ENCODE assay signal across 14 cellular contexts in the genomic region with DNA sequence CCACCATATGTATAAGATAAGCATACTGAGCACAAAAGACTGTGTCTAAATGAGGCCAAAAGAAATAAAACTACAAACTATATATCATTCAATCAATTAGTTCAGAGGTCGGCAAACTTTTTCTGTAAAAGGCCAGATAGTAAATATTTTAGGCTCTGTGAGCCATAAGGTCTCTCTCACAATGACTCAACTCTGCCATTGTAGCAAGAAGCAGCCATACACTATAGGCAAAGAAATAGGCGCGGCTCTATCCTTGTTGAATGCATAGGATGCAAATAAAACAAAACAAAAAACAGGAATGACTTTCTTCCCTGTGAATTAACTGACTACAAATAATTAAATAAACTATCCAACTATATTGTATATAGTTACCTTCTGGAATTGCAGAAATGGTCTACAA. TPM values are rescaled to one million over a fixed set of nuclear protein-coding genes. Genes with fewer than 3 reads are reported as not detected.
A peak's percentile ranks its signal among the peaks of the same experiment; 100 is the strongest.
DNase-seq lines count a peak whose midpoint lies in the region; ATAC-seq and TF ChIP-seq lines count a peak whose summit lies in the region.
"Had no signal": no experiment of that assay in that cellular context is flagged by ENCODE, and none has a peak within 500 bp of the region (broad histone marks: within the 10 kb centered on the region; RNA-seq: fewer than 3 reads in every experiment).

No MANE protein-coding gene starts in this region.

- peak; percentile 52 for ATAC-seq in GM18502 (IDR thresholded peaks at IDR 0.05; ENCODE audit: poor library complexity, unreplicated experiment)
- 0 out of 3 replicates have a peak, but pooled peaks have one; percentile 35 for ATAC-seq in RWPE2 (ENCODE audit: low read depth)
- no peak for ATAC-seq in GM19452 (IDR thresholded peaks at IDR 0.05; ENCODE audit: unreplicated experiment)
- ATAC-seq in HG02763 (IDR thresholded peaks at IDR 0.05; ENCODE audit: unreplicated experiment): no peak

- H3K4me1 Mint-ChIP-seq in activated CD4-positive, alpha-beta memory T cell treated with anti-CD3 and anti-CD28 coated beads, Interleukin-2, amount 10 ng/mL, durations not matched to agents 7 days and 5 days: peaks cover 11% of the 10 kb centered on the region
- H3K4me1 Mint-ChIP-seq: CD8-positive, alpha-beta memory T cell; H9 had no signal

- H4K20me1 ChIP-seq in Karpas-422 (ENCODE audit: insufficient read depth, low read depth, low read length): no peaks in the 10 kb centered on the region

- peaks cover 6% of the 10 kb centered on the region for H3K27me3 Mint-ChIP-seq in activated CD4-positive, alpha-beta memory T cell treated with anti-CD3 and anti-CD28 coated beads, Interleukin-2, amount 10 ng/mL, durations not matched to agents 7 days and 5 days

- H3K79me2 ChIP-seq in Karpas-422 (ENCODE audit: low read length): no peaks in the 10 kb centered on the region

- no peaks in the 10 kb centered on the region for H3K36me3 Mint-ChIP-seq in activated CD4-positive, alpha-beta memory T cell treated with anti-CD3 and anti-CD28 coated beads, Interleukin-2, amount 10 ng/mL, durations not matched to agents 7 days and 5 days (ENCODE audit: low read depth)
- H3K36me3 Mint-ChIP-seq: CD4-positive, CD25-positive, alpha-beta regulatory T cell; CD8-positive, alpha-beta memory T cell had no signal

- H3K4me3 ChIP-seq in Karpas-422 (ENCODE audit: low read length) (no peak overlapping the region), RWPE2 (ENCODE audit: severe bottlenecking) (no peak overlapping the region), epithelial cell of esophagus (ENCODE audit: low read length) (no peak overlapping the region)

- peak; percentile 26 for DNase-seq in Karpas-422
- no peak for DNase-seq in RWPE2 (ENCODE audit: low spot score)
- peak; percentile 63 for DNase-seq in epithelial cell of esophagus (ENCODE audit: low read depth)
- DNase-seq in activated CD4-positive, alpha-beta memory T cell treated with anti-CD3 and anti-CD28 coated beads, Interleukin-2, amount 10 ng/mL, durations not matched to agents 7 days and 5 days: no peak
- DNase-seq: BE2C; C1 segment of cervical spinal cord; CD4-positive, CD25-positive, alpha-beta regulatory T cell; CD8-positive, alpha-beta memory T cell; COR-L47; DMS 273 treated with DMSO at 0.1 percent for 48 hours; H9 had no signal

- H3K27ac ChIP-seq in Karpas-422 (ENCODE audit: low read length) (no peak overlapping the region), RWPE2 (ENCODE audit: poor library complexity, severe bottlenecking) (no peak overlapping the region)

- POLR2A ChIA-PET in activated CD4-positive, alpha-beta memory T cell treated with anti-CD3 and anti-CD28 coated beads, Interleukin-2, amount 10 ng/mL, durations not matched to agents 7 days and 5 days (lab: Charles Lee): no interaction called here

- H3K4me3 Mint-ChIP-seq in activated CD4-positive, alpha-beta memory T cell treated with anti-CD3 and anti-CD28 coated beads, Interleukin-2, amount 10 ng/mL, durations not matched to agents 7 days and 5 days: no peak overlapping the region
- H3K4me3 Mint-ChIP-seq: CD4-positive, CD25-positive, alpha-beta regulatory T cell; CD8-positive, alpha-beta memory T cell; H9 had no signal

- no peaks in the 10 kb centered on the region for H3K9me3 ChIP-seq in Karpas-422 (ENCODE audit: low read length)
- no peaks in the 10 kb centered on the region for H3K9me3 ChIP-seq in RWPE2 (ENCODE audit: severe bottlenecking)
- H3K9me3 ChIP-seq: BE2C had no signal

- no peaks in the 10 kb centered on the region for H3K9me3 Mint-ChIP-seq in activated CD4-positive, alpha-beta memory T cell treated with anti-CD3 and anti-CD28 coated beads, Interleukin-2, amount 10 ng/mL, durations not matched to agents 7 days and 5 days
- H3K9me3 Mint-ChIP-seq: CD8-positive, alpha-beta memory T cell; H9 had no signal

- CTCF ChIA-PET in activated CD4-positive, alpha-beta memory T cell treated with anti-CD3 and anti-CD28 coated beads, Interleukin-2, amount 10 ng/mL, durations not matched to agents 7 days and 5 days (lab: Charles Lee): no interaction called here

- H3K4me2 ChIP-seq in Karpas-422 (ENCODE audit: low read depth, low read length, poor library complexity, severe bottlenecking): no peak overlapping the region

- no peak overlapping the region for H2AFZ ChIP-seq in Karpas-422 (ENCODE audit: low read length)

- no peak overlapping the region for H3K9ac ChIP-seq in Karpas-422 (ENCODE audit: low read length)

- H3K27me3 ChIP-seq in Karpas-422 (ENCODE audit: low read length) (no peaks in the 10 kb centered on the region), RWPE2 (ENCODE audit: insufficient read depth, poor library complexity, severe bottlenecking) (no peaks in the 10 kb centered on the region)
- H3K27me3 ChIP-seq: BE2C had no signal

- H3K27ac Mint-ChIP-seq in activated CD4-positive, alpha-beta memory T cell treated with anti-CD3 and anti-CD28 coated beads, Interleukin-2, amount 10 ng/mL, durations not matched to agents 7 days and 5 days: no peak overlapping the region
- H3K27ac Mint-ChIP-seq: CD4-positive, CD25-positive, alpha-beta regulatory T cell; CD8-positive, alpha-beta memory T cell; H9 had no signal

- H3K4me1 ChIP-seq in Karpas-422 (ENCODE audit: low read length) (peaks cover 6% of the 10 kb centered on the region), RWPE2 (ENCODE audit: insufficient read depth, poor library complexity, severe bottlenecking) (peaks cover 27% of the 10 kb centered on the region)
- H3K4me1 ChIP-seq: BE2C had no signal

- TF ChIP-seq CTCF in RWPE2 (IDR thresholded peaks at IDR 0.05; ENCODE audit: poor library complexity, severe bottlenecking) (no peak), epithelial cell of esophagus (IDR thresholded peaks at IDR 0.05; ENCODE audit: insufficient read depth, low read depth, low read length, missing control alignments) (no peak)

- H3K36me3 ChIP-seq in Karpas-422 (ENCODE audit: insufficient read depth, low read length) (no peaks in the 10 kb centered on the region), RWPE2 (ENCODE audit: low read depth) (no peaks in the 10 kb centered on the region)
- H3K36me3 ChIP-seq: BE2C had no signal

- no peaks in the 10 kb centered on the region for H3K9me2 ChIP-seq in Karpas-422 (replicated peaks; ENCODE audit: insufficient read depth, low read length)

RNA-seq across cellular contexts. Expression of a gene that starts 8.6 kb away (rescaled TPM):
- 129 and 262 TPM in 2 replicates for total RNA-seq in Karpas-422 (2014; rRNA removed; shearing (Covaris generic); ENCODE audit: low replicate concordance)
- 10 to 100 TPM; 11.4 to 11.7 TPM for total RNA-seq in activated CD4-positive, alpha-beta memory T cell treated with anti-CD3 and anti-CD28 coated beads, Interleukin-2, amount 10 ng/mL, durations not matched to agents 7 days and 5 days

Comparison
In these comparisons a context has a peak if more than half of its experiments do, and no peak if none do; other contexts are left out.
1. ATAC-seq: peak in GM18502 (single experiment) and RWPE2 (single experiment); none in GM19452 (single experiment) and HG02763 (single experiment).
2. DNase-seq: peak in Karpas-422 (single experiment) and epithelial cell of esophagus (single experiment); none in RWPE2 (single experiment) and activated CD4-positive, alpha-beta memory T cell treated with anti-CD3 and anti-CD28 coated beads, Interleukin-2, amount 10 ng/mL, durations not matched to agents 7 days and 5 days (single experiment).
3. RNA of a gene that starts 8.6 kb away (total RNA-seq): 129 to 262 TPM in Karpas-422; 11.4 to 11.7 TPM in activated CD4-positive, alpha-beta memory T cell treated with anti-CD3 and anti-CD28 coated beads, Interleukin-2, amount 10 ng/mL, durations not matched to agents 7 days and 5 days; every median in the first group is over 10 times any median in the second.